In the genomic region with DNA sequence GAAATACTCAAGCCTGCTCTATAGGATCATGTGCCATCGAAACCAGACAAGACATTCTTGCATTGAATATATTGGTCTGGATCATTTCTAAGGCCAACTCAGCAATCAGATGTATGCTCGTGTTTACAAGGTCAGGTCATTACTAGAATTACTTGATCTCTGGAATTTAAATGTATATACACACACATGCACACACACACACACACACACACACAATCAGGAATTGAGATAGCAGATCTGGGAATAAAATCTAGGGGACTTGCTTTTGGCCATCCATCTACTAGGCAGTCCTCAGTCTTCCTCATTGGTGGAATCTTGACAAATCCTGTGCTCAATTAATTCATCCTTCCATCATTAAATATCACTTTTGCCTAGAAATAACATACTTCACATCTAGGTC, we compare ENCODE assay signal across 15 cellular contexts.
"Had no signal": no experiment of that assay in that cellular context is flagged by ENCODE, and none has a peak within 500 bp of the region (broad histone marks: within the 10 kb centered on the region; RNA-seq: fewer than 3 reads in every experiment).

No MANE protein-coding gene starts in this region.

- DNase-seq: activated naive CD4-positive, alpha-beta T cell treated with anti-CD3 and anti-CD28 coated beads, Interleukin-2, amount 50 U/mL, for 16 hours; central memory CD4-positive, alpha-beta T cell; esophagus squamous epithelium; glutamatergic neuron; mesendoderm; right lobe of liver; stimulated activated naive CD8-positive, alpha-beta T cell treated with anti-CD3 and anti-CD28 coated beads, Interleukin-15, Interleukin-2, amounts not matched to agents 100 U/mL and 50 U/mL, for 24 hours; upper lobe of left lung had no signal

- H3K27ac Mint-ChIP-seq: activated T-helper 2 cell treated with anti-CD3 and anti-CD28 coated beads, Interferon-gamma antibody, Interleukin-2, Interleukin-4, amounts not matched to agents 10 μg/mL and 5 μg/mL and 100 μg/mL, durations not matched to agents 14 hours and 24 hours and 36 hours; brain; T-helper 2 cell treated with Interferon-gamma antibody and Interleukin-4, amounts not matched to agents 5 μg/mL and 100 μg/mL, for 36 hours had no signal

- H3K36me3 ChIP-seq: prostate gland, right lobe of liver, upper lobe of left lung had no signal

- ATAC-seq: right lobe of liver; stimulated activated naive CD8-positive, alpha-beta T cell treated with anti-CD3 and anti-CD28 coated beads, Interleukin-15, Interleukin-2, amounts not matched to agents 100 U/mL and 50 U/mL, for 24 hours had no signal

- H3K9me3 Mint-ChIP-seq: activated T-helper 2 cell treated with anti-CD3 and anti-CD28 coated beads, Interferon-gamma antibody, Interleukin-2, Interleukin-4, amounts not matched to agents 10 μg/mL and 5 μg/mL and 100 μg/mL, durations not matched to agents 14 hours and 24 hours and 36 hours; T-helper 2 cell treated with Interferon-gamma antibody and Interleukin-4, amounts not matched to agents 5 μg/mL and 100 μg/mL, for 36 hours had no signal

- H3K4me3 ChIP-seq: coronary artery, esophagus squamous epithelium, prostate gland, right lobe of liver, SJSA1, suprapubic skin, upper lobe of left lung had no signal

- H3K27me3 ChIP-seq: esophagus squamous epithelium, right lobe of liver, SJSA1, suprapubic skin, upper lobe of left lung had no signal

- H3K4me3 Mint-ChIP-seq: T-helper 2 cell treated with Interferon-gamma antibody and Interleukin-4, amounts not matched to agents 5 μg/mL and 100 μg/mL, for 36 hours had no signal

- H3K9me3 ChIP-seq: esophagus squamous epithelium, prostate gland, right lobe of liver, SJSA1, suprapubic skin, upper lobe of left lung had no signal

- H3K27ac ChIP-seq: coronary artery, esophagus squamous epithelium, prostate gland, SJSA1, suprapubic skin, upper lobe of left lung had no signal

- H3K4me1 ChIP-seq: prostate gland had no signal
